18 cellular contexts compared by ENCODE assay signal in genomic region chr15:68020685-68021084, GRCh38. TPM values are rescaled to one million over a fixed set of nuclear protein-coding genes. Genes with fewer than 3 reads are reported as not detected.
DNase-seq lines count a peak whose midpoint lies in the region; ATAC-seq and TF ChIP-seq lines count a peak whose summit lies in the region.
"Had no signal": no experiment of that assay in that cellular context is flagged by ENCODE, and none has a peak within 500 bp of the region (broad histone marks: within the 10 kb centered on the region; RNA-seq: fewer than 3 reads in every experiment).

No MANE protein-coding gene starts in this region.

- H3K9me3 Mint-ChIP-seq in Caco-2 (ENCODE audit: unreplicated experiment) (peaks cover 20% of the 10 kb centered on the region), mesothelial cell of epicardium (peaks cover 4% of the 10 kb centered on the region), type B pancreatic cell (peaks cover 9% of the 10 kb centered on the region)
- no peaks in the 10 kb centered on the region for H3K9me3 Mint-ChIP-seq in natural killer cell treated with Interleukin-12 subunit alpha and Interleukin-12 subunit beta and Interleukin-15 and Interleukin-18, amount 100 ng/mL, for 72 hours
- H3K9me3 Mint-ChIP-seq: CD4-positive, alpha-beta memory T cell; H9 had no signal

- no peak overlapping the region for H3K4me2 ChIP-seq in hepatocyte
- H3K4me2 ChIP-seq: BLaER1 had no signal

- POLR2A ChIA-PET in Caco-2 (lab: Charles Lee), result no interaction called here

- H3K27me3 ChIP-seq in Caco-2 (replicated peaks; ENCODE audit: control insufficient read depth, insufficient read depth, low read length), result no peaks in the 10 kb centered on the region
- H3K27me3 ChIP-seq in hepatocyte, result no peaks in the 10 kb centered on the region
- H3K27me3 ChIP-seq: BLaER1 had no signal

- no peak for ATAC-seq in natural killer cell treated with Interleukin-12 subunit alpha and Interleukin-12 subunit beta and Interleukin-15 and Interleukin-18, amount 100 ng/mL, for 72 hours
- ATAC-seq: HCT116 had no signal

- H3K4me3 ChIP-seq in Caco-2 (ENCODE audit: low read depth, low read length) (no peak overlapping the region), hepatocyte (no peak overlapping the region)
- H3K4me3 ChIP-seq: BLaER1, GM23248 had no signal

- CTCF ChIA-PET in Caco-2 (lab: Charles Lee), result no interaction called here

- no peaks in the 10 kb centered on the region for H3K79me2 ChIP-seq in hepatocyte

- no peak overlapping the region for H3K4me3 Mint-ChIP-seq in Caco-2 (ENCODE audit: unreplicated experiment)
- no peak overlapping the region for H3K4me3 Mint-ChIP-seq in mesothelial cell of epicardium
- no peak overlapping the region for H3K4me3 Mint-ChIP-seq in type B pancreatic cell
- H3K4me3 Mint-ChIP-seq in natural killer cell treated with Interleukin-12 subunit alpha and Interleukin-12 subunit beta and Interleukin-15 and Interleukin-18, amount 100 ng/mL, for 72 hours, result no peak overlapping the region
- H3K4me3 Mint-ChIP-seq: B cell; CD14-positive monocyte; CD4-positive, alpha-beta memory T cell; H9 had no signal

- DNase-seq in Caco-2 (no peak), hepatocyte (ENCODE audit: low spot score) (no peak), mesothelial cell of epicardium (ENCODE audit: low spot score in 2 of 2, unreplicated experiment in 2 of 2) (no peak), type B pancreatic cell (ENCODE audit: extremely low spot score, unreplicated experiment) (no peak), glomerular visceral epithelial cell (ENCODE audit: extremely low spot score) (no peak), CD1c-positive myeloid dendritic cell (ENCODE audit: extremely low spot score) (no peak), SHP77 (lab: John Stamatoyannopoulos, UW) (no peak)
- no peak for DNase-seq in natural killer cell treated with Interleukin-12 subunit alpha and Interleukin-12 subunit beta and Interleukin-15 and Interleukin-18, amount 100 ng/mL, for 72 hours (ENCODE audit: low spot score)
- DNase-seq: CD4-positive, alpha-beta memory T cell; COR-L47; DMS153; DND-41; GM23248; H9 had no signal

- peaks cover 40% of the 10 kb centered on the region for H3K4me1 Mint-ChIP-seq in Caco-2 (ENCODE audit: low read depth, unreplicated experiment)
- H3K4me1 Mint-ChIP-seq in mesothelial cell of epicardium, result peaks cover 13% of the 10 kb centered on the region
- peaks cover 8% of the 10 kb centered on the region for H3K4me1 Mint-ChIP-seq in type B pancreatic cell (ENCODE audit: unreplicated experiment)
- H3K4me1 Mint-ChIP-seq in natural killer cell treated with Interleukin-12 subunit alpha and Interleukin-12 subunit beta and Interleukin-15 and Interleukin-18, amount 100 ng/mL, for 72 hours (ENCODE audit: low read depth in 2 of 2), result no peaks in the 10 kb centered on the region
- H3K4me1 Mint-ChIP-seq: B cell; CD4-positive, alpha-beta memory T cell; H9 had no signal

- H2AFZ ChIP-seq in hepatocyte, result no peak overlapping the region
- H2AFZ ChIP-seq: GM23248 had no signal

- BruUV-seq in Caco-2 (replicated peaks; lab: Mats Ljungman, UMichigan), result no TSS peak

- WGBS in hepatocyte (ENCODE audit: low lambda C conversion rate, missing lambda C conversion rate), result 64% methylated on average over 3 of the region's 3 CpGs

- no peaks in the 10 kb centered on the region for H4K20me1 ChIP-seq in hepatocyte (ENCODE audit: insufficient read depth, poor library complexity, severe bottlenecking)
- H4K20me1 ChIP-seq: BLaER1 had no signal

- H3K9me2 ChIP-seq in hepatocyte (replicated peaks; ENCODE audit: insufficient read depth), result no peaks in the 10 kb centered on the region

- intact Hi-C loops in Caco-2 (cut with micrococcal nuclease; ENCODE audit: unreplicated experiment), result no loop called here

- H3K36me3 Mint-ChIP-seq in Caco-2 (ENCODE audit: insufficient read depth, unreplicated experiment) (peaks cover 11% of the 10 kb centered on the region), mesothelial cell of epicardium (no peaks in the 10 kb centered on the region), type B pancreatic cell (peaks cover 4% of the 10 kb centered on the region)
- H3K36me3 Mint-ChIP-seq in natural killer cell treated with Interleukin-12 subunit alpha and Interleukin-12 subunit beta and Interleukin-15 and Interleukin-18, amount 100 ng/mL, for 72 hours, result no peaks in the 10 kb centered on the region
- H3K36me3 Mint-ChIP-seq: CD14-positive monocyte; CD4-positive, alpha-beta memory T cell had no signal

- H3K27ac Mint-ChIP-seq in Caco-2 (ENCODE audit: unreplicated experiment), result peak overlapping the region; percentile 88
- peak overlapping the region; percentile 64 for H3K27ac Mint-ChIP-seq in mesothelial cell of epicardium
- peak overlapping the region; percentile 99 for H3K27ac Mint-ChIP-seq in type B pancreatic cell
- H3K27ac Mint-ChIP-seq in natural killer cell treated with Interleukin-12 subunit alpha and Interleukin-12 subunit beta and Interleukin-15 and Interleukin-18, amount 100 ng/mL, for 72 hours, result no peak overlapping the region
- H3K27ac Mint-ChIP-seq: B cell; CD14-positive monocyte; CD4-positive, alpha-beta memory T cell; H9 had no signal

- no peaks in the 10 kb centered on the region for H3K27me3 Mint-ChIP-seq in Caco-2 (ENCODE audit: insufficient read depth, unreplicated experiment)
- H3K27me3 Mint-ChIP-seq in mesothelial cell of epicardium (ENCODE audit: low read depth), result no peaks in the 10 kb centered on the region
- no peaks in the 10 kb centered on the region for H3K27me3 Mint-ChIP-seq in type B pancreatic cell
- peaks cover 0 to 5% of the 10 kb centered on the region in 2 donors for H3K27me3 Mint-ChIP-seq in natural killer cell treated with Interleukin-12 subunit alpha and Interleukin-12 subunit beta and Interleukin-15 and Interleukin-18, amount 100 ng/mL, for 72 hours
- H3K27me3 Mint-ChIP-seq: CD4-positive, alpha-beta memory T cell had no signal

- TF ChIP-seq CTCF in Caco-2 (IDR thresholded peaks at IDR 0.05; ENCODE audit: insufficient read depth in 1 of 2, low read depth in 1 of 2, low read length in 1 of 2, severe bottlenecking in 1 of 2, unreplicated experiment in 1 of 2) (no peak), hepatocyte (IDR thresholded peaks at IDR 0.05; ENCODE audit: poor library complexity) (no peak), mesothelial cell of epicardium (IDR thresholded peaks at IDR 0.05; ENCODE audit: unreplicated experiment) (no peak), type B pancreatic cell (conservative IDR thresholded peaks at IDR 0.05) (no peak)

- H3K27ac ChIP-seq in hepatocyte, result peak overlapping the region; percentile 24
- H3K27ac ChIP-seq: BLaER1, GM23248 had no signal

- no peaks in the 10 kb centered on the region for H3K36me3 ChIP-seq in Caco-2 (ENCODE audit: control insufficient read depth, insufficient read depth, low read length)
- no peaks in the 10 kb centered on the region for H3K36me3 ChIP-seq in hepatocyte (replicated peaks; ENCODE audit: insufficient read depth, low read depth)
- H3K36me3 ChIP-seq: BLaER1 had no signal

- H3K9me3 ChIP-seq in Caco-2 (no peaks in the 10 kb centered on the region), hepatocyte (ENCODE audit: low read depth) (no peaks in the 10 kb centered on the region)
- H3K9me3 ChIP-seq: BLaER1 had no signal

- H3K4me1 ChIP-seq in Caco-2, result peaks cover 51% of the 10 kb centered on the region
- peaks cover 3% of the 10 kb centered on the region for H3K4me1 ChIP-seq in hepatocyte (ENCODE audit: insufficient read depth)
- H3K4me1 ChIP-seq: BLaER1 had no signal

RNA-seq across cellular contexts. Expression of gene PIAS1, which starts 33.4 kb away (rescaled TPM):
- total RNA-seq in Caco-2 (2022), result 43.1 and 48.0 TPM in 2 replicates
- total RNA-seq in hepatocyte, result 22.6 and 31.3 TPM in 2 replicates
- polyA plus RNA-seq in hepatocyte, result 45.4 and 66.8 TPM in 2 replicates
- 68.2 to 71.1 TPM (median 69.2 TPM) in 3 replicates for total RNA-seq in mesothelial cell of epicardium
- total RNA-seq in type B pancreatic cell (ENCODE audit: low replicate concordance), result 56.2 and 67.2 TPM in 2 replicates
- 10 to 100 TPM; 35.0 to 50.4 TPM for total RNA-seq in natural killer cell treated with Interleukin-12 subunit alpha and Interleukin-12 subunit beta and Interleukin-15 and Interleukin-18, amount 100 ng/mL, for 72 hours

Comparison
In these comparisons a context has a peak if more than half of its experiments do, and no peak if none do; other contexts are left out.
1. H3K27ac Mint-ChIP-seq: peak in Caco-2 (single experiment), mesothelial cell of epicardium (single experiment) and type B pancreatic cell (single experiment); none in natural killer cell treated with Interleukin-12 subunit alpha and Interleukin-12 subunit beta and Interleukin-15 and Interleukin-18, amount 100 ng/mL, for 72 hours (0 of 2).